Comparison of ENCODE assay signal across 1 cellular context in the genomic region with DNA sequence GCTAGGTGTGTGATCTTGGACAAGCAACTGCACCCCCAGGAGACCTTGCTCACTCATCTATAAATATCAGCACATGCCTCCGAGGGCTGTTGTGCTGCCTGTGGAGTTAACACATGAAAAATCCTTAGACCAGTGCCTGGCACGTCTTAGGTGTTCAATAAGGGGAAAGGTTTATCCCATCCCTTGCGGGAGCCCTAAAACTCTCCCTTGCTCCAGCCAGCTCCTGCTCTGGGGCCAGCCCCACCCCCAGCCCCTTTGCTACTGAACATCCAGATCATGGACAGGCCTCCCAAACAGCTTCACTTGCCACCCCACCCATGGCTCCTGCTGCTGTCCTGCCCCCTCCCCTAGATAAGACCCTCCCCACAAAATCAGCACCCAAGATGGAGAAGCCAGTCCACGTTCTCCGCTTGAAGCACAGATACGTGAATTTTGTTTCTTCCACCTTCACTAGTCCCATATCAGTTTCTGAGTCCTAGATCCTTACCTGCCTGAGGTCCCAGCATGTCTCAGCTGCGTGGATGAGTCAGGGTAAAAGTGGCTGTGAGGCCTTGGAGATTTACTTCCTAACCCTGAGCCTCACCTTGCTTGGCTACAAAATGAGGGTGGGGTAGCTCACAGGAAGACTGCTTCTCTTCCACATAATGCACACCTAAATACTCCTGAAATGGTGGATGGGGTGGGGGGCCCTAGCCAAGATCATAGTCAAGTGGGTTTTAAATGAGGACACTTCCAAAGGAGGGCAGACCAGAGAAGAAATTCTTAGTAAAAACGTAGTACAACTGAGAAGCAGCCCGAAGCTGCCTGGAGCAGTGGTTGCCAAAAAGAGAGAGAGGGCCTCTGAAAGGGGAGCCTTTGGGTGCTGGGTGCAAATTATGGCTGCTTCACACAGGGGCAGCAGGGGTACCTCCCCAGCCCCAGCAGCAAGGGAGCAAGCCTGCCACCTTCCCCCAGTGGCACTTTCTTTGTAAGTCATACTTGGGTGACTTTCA.
TF ChIP-seq lines count a peak whose summit lies in the region.

No MANE protein-coding gene starts in this region.

TF ChIP-seq in GM23338, 12 proteins besides CTCF, POLR2A, EP300 and RAD21 (continued from another document):
- TF ChIP-seq, protein P1, sequence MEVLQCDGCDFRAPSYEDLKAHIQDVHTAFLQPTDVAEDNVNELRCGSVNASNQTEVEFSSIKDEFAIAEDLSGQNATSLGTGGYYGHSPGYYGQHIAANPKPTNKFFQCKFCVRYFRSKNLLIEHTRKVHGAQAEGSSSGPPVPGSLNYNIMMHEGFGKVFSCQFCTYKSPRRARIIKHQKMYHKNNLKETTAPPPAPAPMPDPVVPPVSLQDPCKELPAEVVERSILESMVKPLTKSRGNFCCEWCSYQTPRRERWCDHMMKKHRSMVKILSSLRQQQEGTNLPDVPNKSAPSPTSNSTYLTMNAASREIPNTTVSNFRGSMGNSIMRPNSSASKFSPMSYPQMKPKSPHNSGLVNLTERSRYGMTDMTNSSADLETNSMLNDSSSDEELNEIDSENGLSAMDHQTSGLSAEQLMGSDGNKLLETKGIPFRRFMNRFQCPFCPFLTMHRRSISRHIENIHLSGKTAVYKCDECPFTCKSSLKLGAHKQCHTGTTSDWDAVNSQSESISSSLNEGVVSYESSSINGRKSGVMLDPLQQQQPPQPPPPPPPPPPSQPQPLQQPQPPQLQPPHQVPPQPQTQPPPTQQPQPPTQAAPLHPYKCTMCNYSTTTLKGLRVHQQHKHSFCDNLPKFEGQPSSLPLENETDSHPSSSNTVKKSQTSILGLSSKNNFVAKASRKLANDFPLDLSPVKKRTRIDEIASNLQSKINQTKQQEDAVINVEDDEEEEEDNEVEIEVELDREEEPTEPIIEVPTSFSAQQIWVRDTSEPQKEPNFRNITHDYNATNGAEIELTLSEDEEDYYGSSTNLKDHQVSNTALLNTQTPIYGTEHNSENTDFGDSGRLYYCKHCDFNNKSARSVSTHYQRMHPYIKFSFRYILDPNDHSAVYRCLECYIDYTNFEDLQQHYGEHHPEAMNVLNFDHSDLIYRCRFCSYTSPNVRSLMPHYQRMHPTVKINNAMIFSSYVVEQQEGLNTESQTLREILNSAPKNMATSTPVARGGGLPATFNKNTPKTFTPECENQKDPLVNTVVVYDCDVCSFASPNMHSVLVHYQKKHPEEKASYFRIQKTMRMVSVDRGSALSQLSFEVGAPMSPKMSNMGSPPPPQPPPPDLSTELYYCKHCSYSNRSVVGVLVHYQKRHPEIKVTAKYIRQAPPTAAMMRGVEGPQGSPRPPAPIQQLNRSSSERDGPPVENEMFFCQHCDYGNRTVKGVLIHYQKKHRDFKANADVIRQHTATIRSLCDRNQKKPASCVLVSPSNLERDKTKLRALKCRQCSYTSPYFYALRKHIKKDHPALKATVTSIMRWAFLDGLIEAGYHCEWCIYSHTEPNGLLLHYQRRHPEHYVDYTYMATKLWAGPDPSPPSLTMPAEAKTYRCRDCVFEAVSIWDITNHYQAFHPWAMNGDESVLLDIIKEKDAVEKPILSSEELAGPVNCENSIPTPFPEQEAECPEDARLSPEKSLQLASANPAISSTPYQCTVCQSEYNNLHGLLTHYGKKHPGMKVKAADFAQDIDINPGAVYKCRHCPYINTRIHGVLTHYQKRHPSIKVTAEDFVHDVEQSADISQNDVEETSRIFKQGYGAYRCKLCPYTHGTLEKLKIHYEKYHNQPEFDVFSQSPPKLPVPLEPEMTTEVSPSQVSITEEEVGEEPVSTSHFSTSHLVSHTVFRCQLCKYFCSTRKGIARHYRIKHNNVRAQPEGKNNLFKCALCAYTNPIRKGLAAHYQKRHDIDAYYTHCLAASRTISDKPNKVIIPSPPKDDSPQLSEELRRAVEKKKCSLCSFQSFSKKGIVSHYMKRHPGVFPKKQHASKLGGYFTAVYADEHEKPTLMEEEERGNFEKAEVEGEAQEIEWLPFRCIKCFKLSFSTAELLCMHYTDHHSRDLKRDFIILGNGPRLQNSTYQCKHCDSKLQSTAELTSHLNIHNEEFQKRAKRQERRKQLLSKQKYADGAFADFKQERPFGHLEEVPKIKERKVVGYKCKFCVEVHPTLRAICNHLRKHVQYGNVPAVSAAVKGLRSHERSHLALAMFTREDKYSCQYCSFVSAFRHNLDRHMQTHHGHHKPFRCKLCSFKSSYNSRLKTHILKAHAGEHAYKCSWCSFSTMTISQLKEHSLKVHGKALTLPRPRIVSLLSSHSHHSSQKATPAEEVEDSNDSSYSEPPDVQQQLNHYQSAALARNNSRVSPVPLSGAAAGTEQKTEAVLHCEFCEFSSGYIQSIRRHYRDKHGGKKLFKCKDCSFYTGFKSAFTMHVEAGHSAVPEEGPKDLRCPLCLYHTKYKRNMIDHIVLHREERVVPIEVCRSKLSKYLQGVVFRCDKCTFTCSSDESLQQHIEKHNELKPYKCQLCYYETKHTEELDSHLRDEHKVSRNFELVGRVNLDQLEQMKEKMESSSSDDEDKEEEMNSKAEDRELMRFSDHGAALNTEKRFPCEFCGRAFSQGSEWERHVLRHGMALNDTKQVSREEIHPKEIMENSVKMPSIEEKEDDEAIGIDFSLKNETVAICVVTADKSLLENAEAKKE (CRISPR knock-in tag; IDR thresholded peaks at IDR 0.05) = no peak
- TF ChIP-seq, protein P2, sequence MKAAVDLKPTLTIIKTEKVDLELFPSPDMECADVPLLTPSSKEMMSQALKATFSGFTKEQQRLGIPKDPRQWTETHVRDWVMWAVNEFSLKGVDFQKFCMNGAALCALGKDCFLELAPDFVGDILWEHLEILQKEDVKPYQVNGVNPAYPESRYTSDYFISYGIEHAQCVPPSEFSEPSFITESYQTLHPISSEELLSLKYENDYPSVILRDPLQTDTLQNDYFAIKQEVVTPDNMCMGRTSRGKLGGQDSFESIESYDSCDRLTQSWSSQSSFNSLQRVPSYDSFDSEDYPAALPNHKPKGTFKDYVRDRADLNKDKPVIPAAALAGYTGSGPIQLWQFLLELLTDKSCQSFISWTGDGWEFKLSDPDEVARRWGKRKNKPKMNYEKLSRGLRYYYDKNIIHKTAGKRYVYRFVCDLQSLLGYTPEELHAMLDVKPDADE (IDR thresholded peaks at IDR 0.05) = no peak
- TF ChIP-seq EZH2 (IDR thresholded peaks at IDR 0.05; ENCODE audit: low read depth, unreplicated experiment) (no peak), JUNB (IDR thresholded peaks at IDR 0.05; ENCODE audit: unreplicated experiment) (no peak), POLR2AphosphoS5 (IDR thresholded peaks at IDR 0.05; ENCODE audit: low read depth) (no peak), ZNF114 (CRISPR knock-in tag; IDR thresholded peaks at IDR 0.05) (no peak), EZH2phosphoT487 (IDR thresholded peaks at IDR 0.05; ENCODE audit: unreplicated experiment) (no peak), CREB1 (CRISPR knock-in tag; IDR thresholded peaks at IDR 0.05; ENCODE audit: low read depth) (no peak), ZNF331 (CRISPR knock-in tag; IDR thresholded peaks at IDR 0.05; ENCODE audit: low read depth) (no peak)
- TF ChIP-seq, protein P3, sequence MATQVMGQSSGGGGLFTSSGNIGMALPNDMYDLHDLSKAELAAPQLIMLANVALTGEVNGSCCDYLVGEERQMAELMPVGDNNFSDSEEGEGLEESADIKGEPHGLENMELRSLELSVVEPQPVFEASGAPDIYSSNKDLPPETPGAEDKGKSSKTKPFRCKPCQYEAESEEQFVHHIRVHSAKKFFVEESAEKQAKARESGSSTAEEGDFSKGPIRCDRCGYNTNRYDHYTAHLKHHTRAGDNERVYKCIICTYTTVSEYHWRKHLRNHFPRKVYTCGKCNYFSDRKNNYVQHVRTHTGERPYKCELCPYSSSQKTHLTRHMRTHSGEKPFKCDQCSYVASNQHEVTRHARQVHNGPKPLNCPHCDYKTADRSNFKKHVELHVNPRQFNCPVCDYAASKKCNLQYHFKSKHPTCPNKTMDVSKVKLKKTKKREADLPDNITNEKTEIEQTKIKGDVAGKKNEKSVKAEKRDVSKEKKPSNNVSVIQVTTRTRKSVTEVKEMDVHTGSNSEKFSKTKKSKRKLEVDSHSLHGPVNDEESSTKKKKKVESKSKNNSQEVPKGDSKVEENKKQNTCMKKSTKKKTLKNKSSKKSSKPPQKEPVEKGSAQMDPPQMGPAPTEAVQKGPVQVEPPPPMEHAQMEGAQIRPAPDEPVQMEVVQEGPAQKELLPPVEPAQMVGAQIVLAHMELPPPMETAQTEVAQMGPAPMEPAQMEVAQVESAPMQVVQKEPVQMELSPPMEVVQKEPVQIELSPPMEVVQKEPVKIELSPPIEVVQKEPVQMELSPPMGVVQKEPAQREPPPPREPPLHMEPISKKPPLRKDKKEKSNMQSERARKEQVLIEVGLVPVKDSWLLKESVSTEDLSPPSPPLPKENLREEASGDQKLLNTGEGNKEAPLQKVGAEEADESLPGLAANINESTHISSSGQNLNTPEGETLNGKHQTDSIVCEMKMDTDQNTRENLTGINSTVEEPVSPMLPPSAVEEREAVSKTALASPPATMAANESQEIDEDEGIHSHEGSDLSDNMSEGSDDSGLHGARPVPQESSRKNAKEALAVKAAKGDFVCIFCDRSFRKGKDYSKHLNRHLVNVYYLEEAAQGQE (IDR thresholded peaks at IDR 0.05; ENCODE audit: unreplicated experiment) = no peak
